ENCODE assay signal across 18 cellular contexts in the genomic region with DNA sequence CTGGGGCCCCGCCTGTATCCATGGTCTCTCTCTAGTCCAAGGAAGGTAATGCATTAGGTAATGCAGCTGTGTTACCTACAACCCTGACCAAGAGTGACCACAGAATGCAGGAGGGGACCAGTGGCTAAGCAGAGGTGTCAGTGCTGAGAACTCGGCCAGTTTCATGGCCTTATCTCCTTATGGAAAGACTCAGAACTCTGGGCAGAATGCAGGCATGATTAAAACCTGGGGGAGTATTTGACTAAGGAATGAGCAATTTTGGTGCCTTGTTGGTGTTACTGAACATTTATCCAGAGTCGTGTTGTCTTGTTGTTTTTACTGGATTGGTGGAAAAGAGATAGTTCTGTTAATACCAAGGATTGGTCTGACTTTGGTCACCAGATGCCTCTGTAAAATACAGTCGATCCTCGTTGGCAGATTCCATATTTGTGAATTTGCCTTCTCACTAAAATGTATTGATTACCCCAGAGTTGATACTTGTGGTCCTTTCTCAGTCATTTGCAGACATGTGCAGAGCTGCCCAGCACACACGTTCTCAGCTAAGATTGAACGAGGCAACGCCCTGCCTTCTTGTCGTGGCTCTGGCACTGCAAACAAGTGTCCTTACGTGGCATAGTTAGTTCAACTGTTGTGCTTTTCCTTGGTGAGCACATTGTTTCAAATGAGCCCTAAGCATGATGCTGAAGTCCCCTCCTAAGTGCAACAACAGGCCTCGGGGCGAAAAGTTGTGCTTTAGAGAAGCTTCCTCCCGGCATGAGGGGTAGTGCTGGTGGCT.
"Had no signal": no experiment of that assay in that cellular context is flagged by ENCODE, and none has a peak within 500 bp of the region (broad histone marks: within the 10 kb centered on the region; RNA-seq: fewer than 3 reads in every experiment).

No MANE protein-coding gene starts in this region.

- H3K27ac Mint-ChIP-seq: activated naive CD8-positive, alpha-beta T cell treated with anti-CD3 and anti-CD28 coated beads for 36 hours; immature natural killer cell; natural killer cell treated with Interleukin-12 subunit alpha and Interleukin-12 subunit beta and Interleukin-15 and Interleukin-18, amount 100 ng/mL, for 72 hours had no signal

- H3K9me3 ChIP-seq: spleen, tibial artery had no signal

- H3K27ac ChIP-seq: hepatocyte, spleen, tibial artery had no signal

- DNase-seq: activated CD4-positive, alpha-beta T cell treated with anti-CD3 and anti-CD28 coated beads for 4 hours; activated CD4-positive, alpha-beta T cell treated with anti-CD3 and anti-CD28 coated beads, Interleukin-2, amount 50 U/mL, for 48 hours; activated CD4-positive, CD25-positive, alpha-beta regulatory T cell; activated naive CD4-positive, alpha-beta T cell treated with Interleukin-2 at 50 U/mL for 16 hours; activated naive CD8-positive, alpha-beta T cell treated with anti-CD3 and anti-CD28 coated beads for 36 hours; activated T-cell treated with anti-CD3 and anti-CD28 coated beads, Interleukin-2, amount 50 U/mL, for 48 hours; amniotic stem cell; effector CD4-positive, alpha-beta T cell; immature natural killer cell; kidney glomerular epithelial cell; nucleus accumbens; stimulated activated CD4-positive, alpha-beta T cell treated with anti-CD3 and anti-CD28 coated beads, Interleukin-4, amount 100 ng/mL, for 1 hour; stimulated activated naive CD4-positive, alpha-beta T cell treated with Interleukin-2 at 50 U/mL for 16 hours; T-helper 9 cell; tibial artery had no signal

- H3K4me1 Mint-ChIP-seq: activated naive CD8-positive, alpha-beta T cell treated with anti-CD3 and anti-CD28 coated beads for 36 hours; immature natural killer cell had no signal

- H3K4me3 ChIP-seq: hepatocyte, spleen, tibial artery had no signal

- H3K4me3 Mint-ChIP-seq: activated naive CD8-positive, alpha-beta T cell treated with anti-CD3 and anti-CD28 coated beads for 36 hours; immature natural killer cell; natural killer cell treated with Interleukin-12 subunit alpha and Interleukin-12 subunit beta and Interleukin-15 and Interleukin-18, amount 100 ng/mL, for 72 hours had no signal

- ATAC-seq: natural killer cell treated with Interleukin-12 subunit alpha and Interleukin-12 subunit beta and Interleukin-15 and Interleukin-18, amount 100 ng/mL, for 72 hours had no signal

- H3K27me3 ChIP-seq: hepatocyte, tibial artery had no signal

- H3K9me3 Mint-ChIP-seq: activated naive CD8-positive, alpha-beta T cell treated with anti-CD3 and anti-CD28 coated beads for 36 hours; immature natural killer cell; natural killer cell treated with Interleukin-12 subunit alpha and Interleukin-12 subunit beta and Interleukin-15 and Interleukin-18, amount 100 ng/mL, for 72 hours had no signal

- H3K36me3 Mint-ChIP-seq: activated naive CD8-positive, alpha-beta T cell treated with anti-CD3 and anti-CD28 coated beads for 36 hours; immature natural killer cell; natural killer cell treated with Interleukin-12 subunit alpha and Interleukin-12 subunit beta and Interleukin-15 and Interleukin-18, amount 100 ng/mL, for 72 hours had no signal
